ENCODE assay signal across 26 cellular contexts in genomic region chr3:61268659-61269058, GRCh38.
"Had no signal": no experiment of that assay in that cellular context is flagged by ENCODE, and none has a peak within 500 bp of the region (broad histone marks: within the 10 kb centered on the region; RNA-seq: fewer than 3 reads in every experiment).

No MANE protein-coding gene starts in this region.

- H3K9me3 Mint-ChIP-seq: activated CD4-positive, alpha-beta memory T cell treated with anti-CD3 and anti-CD28 coated beads for 36 hours; activated CD4-positive, alpha-beta T cell treated with anti-CD3 and anti-CD28 coated beads, Interleukin-2, amount 10 ng/mL, durations not matched to agents 7 days and 5 days; activated naive CD8-positive, alpha-beta T cell treated with anti-CD3 and anti-CD28 coated beads, Interleukin-2, amount 50 U/mL, for 24 hours; activated T-cell treated with anti-CD3 and anti-CD28 coated beads, Interleukin-2, amount 50 U/mL, for 4 hours; central memory CD8-positive, alpha-beta T cell had no signal

- H3K27ac Mint-ChIP-seq: activated CD4-positive, alpha-beta memory T cell treated with anti-CD3 and anti-CD28 coated beads for 36 hours; activated CD4-positive, alpha-beta T cell treated with anti-CD3 and anti-CD28 coated beads, Interleukin-2, amount 10 ng/mL, durations not matched to agents 7 days and 5 days; activated naive CD4-positive, alpha-beta T cell treated with anti-CD3 and anti-CD28 coated beads, Interleukin-2, amount 50 U/mL, for 72 hours; activated naive CD8-positive, alpha-beta T cell treated with anti-CD3 and anti-CD28 coated beads, Interleukin-2, amount 50 U/mL, for 24 hours; T-cell; WTC11 had no signal

- H3K4me3 Mint-ChIP-seq: activated CD4-positive, alpha-beta memory T cell treated with anti-CD3 and anti-CD28 coated beads for 36 hours; activated CD4-positive, alpha-beta T cell treated with anti-CD3 and anti-CD28 coated beads, Interleukin-2, amount 10 ng/mL, durations not matched to agents 7 days and 5 days; activated naive CD8-positive, alpha-beta T cell treated with anti-CD3 and anti-CD28 coated beads, Interleukin-2, amount 50 U/mL, for 24 hours; activated T-cell treated with anti-CD3 and anti-CD28 coated beads, Interleukin-2, amount 50 U/mL, for 4 hours; central memory CD8-positive, alpha-beta T cell; T-cell; WTC11 had no signal

- H3K4me1 Mint-ChIP-seq: activated CD4-positive, alpha-beta T cell treated with anti-CD3 and anti-CD28 coated beads, Interleukin-2, amount 10 ng/mL, durations not matched to agents 7 days and 5 days; activated naive CD8-positive, alpha-beta T cell treated with anti-CD3 and anti-CD28 coated beads, Interleukin-2, amount 50 U/mL, for 24 hours; central memory CD8-positive, alpha-beta T cell; T-cell; WTC11 had no signal

- DNase-seq: activated CD4-positive, alpha-beta memory T cell treated with anti-CD3 and anti-CD28 coated beads for 36 hours; activated CD4-positive, alpha-beta T cell treated with anti-CD3 and anti-CD28 coated beads for 1 hour; activated CD4-positive, alpha-beta T cell treated with anti-CD3 and anti-CD28 coated beads, Interleukin-2, amount 10 ng/mL, durations not matched to agents 7 days and 5 days; activated CD8-positive, alpha-beta memory T cell treated with anti-CD3 and anti-CD28 coated beads for 24 hours; activated effector memory CD4-positive, alpha-beta T cell treated with anti-CD3 and anti-CD28 coated beads, Interleukin-2, amount 50 U/mL, for 16 hours; activated naive CD4-positive, alpha-beta T cell treated with Interleukin-2 at 50 U/mL for 16 hours; activated naive CD8-positive, alpha-beta T cell treated with anti-CD3 and anti-CD28 coated beads, Interleukin-2, amount 50 U/mL, for 24 hours; activated T-cell treated with anti-CD3 and anti-CD28 coated beads, Interleukin-2, amount 50 U/mL, for 4 hours; amniotic stem cell; body of pancreas; cortex of kidney; NCI-H1048; NCI-H146; NCI-H1930; NCI-H2171; NCI-H2227 treated with DMSO at 0.1 percent for 48 hours; NCI-H446 treated with DMSO at 0.1 percent for 48 hours; NCI-H524 treated with DMSO at 0.1 percent for 48 hours; NCI-H748 treated with DMSO at 0.1 percent for 48 hours; RPMI8226; T-cell; T-helper 2 cell had no signal

- H3K4me3 ChIP-seq: ascending aorta, body of pancreas had no signal

- H3K36me3 Mint-ChIP-seq: activated CD4-positive, alpha-beta memory T cell treated with anti-CD3 and anti-CD28 coated beads for 36 hours; activated naive CD4-positive, alpha-beta T cell treated with anti-CD3 and anti-CD28 coated beads, Interleukin-2, amount 50 U/mL, for 72 hours; T-cell; WTC11 had no signal
